ENCODE assay signal across 5 cellular contexts in the genomic region with DNA sequence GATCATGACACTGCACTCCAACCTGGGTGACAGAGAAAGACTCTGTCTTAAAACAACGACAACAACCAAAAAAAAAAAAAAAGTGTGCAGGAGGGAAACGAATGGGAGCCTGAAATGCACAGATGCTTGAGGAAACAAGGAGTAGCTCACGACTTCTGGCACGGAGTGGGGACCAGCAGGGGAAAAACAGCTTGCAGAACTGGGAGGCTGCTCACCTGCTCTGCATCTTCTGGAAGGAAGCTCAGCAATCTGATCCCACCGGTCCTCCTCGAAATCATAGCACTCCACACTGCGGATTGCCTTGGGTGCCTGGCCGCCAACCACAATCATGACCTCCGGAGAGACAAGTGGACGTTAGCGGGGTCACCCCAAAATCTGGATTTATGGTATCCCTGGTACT.
"Had no signal": no experiment of that assay in that cellular context is flagged by ENCODE, and none has a peak within 500 bp of the region (broad histone marks: within the 10 kb centered on the region; RNA-seq: fewer than 3 reads in every experiment).

No MANE protein-coding gene starts in this region.

- H3K27ac ChIP-seq: GM23248, HL-60 had no signal

- DNase-seq: GM23248, GOT3, H7, HFFc6 had no signal
